9 cellular contexts compared by ENCODE assay signal in genomic region chr17:4969551-4970231, GRCh38. TPM values are rescaled to one million over a fixed set of nuclear protein-coding genes. Genes with fewer than 3 reads are reported as not detected.
DNase-seq lines count a peak whose midpoint lies in the region; ATAC-seq, FAIRE-seq and TF ChIP-seq lines count a peak whose summit lies in the region.
"Had no signal": no experiment of that assay in that cellular context is flagged by ENCODE, and none has a peak within 500 bp of the region (broad histone marks: within the 10 kb centered on the region; RNA-seq: fewer than 3 reads in every experiment).

No MANE protein-coding gene starts in this region.

- peak overlapping the region; percentile 99 for H3K4me2 ChIP-seq in skeletal muscle satellite cell (ENCODE audit: low read length)

- intact Hi-C loops in Panc1 (cut with micrococcal nuclease; ENCODE audit: unreplicated experiment) = no loop called here
- intact Hi-C loops in esophagus muscularis mucosa (cut with DNase I) = no loop called here

- H3K4me3 ChIP-seq in Panc1 (ENCODE audit: low read depth in 2 of 2, low read length in 2 of 2) (peak overlapping the region; percentile 66 to 79; a peak in 3 of 4 replicates), esophagus muscularis mucosa (peak overlapping the region in 3 of 4 donors; percentile 78 to 86 (median 79)), skeletal muscle satellite cell (ENCODE audit: low read length) (peak overlapping the region; percentile 87)

- in situ Hi-C loops in Panc1 (cut with HindIII; ENCODE audit: low pct_unique_long_range_greater_than_20kb, low sequenced_read_pairs) = no loop called here

- TF ChIP-seq POLR2A in GM12891 (IDR thresholded peaks at IDR 0.05; ENCODE audit: low read depth, low read length) (no peak), esophagus muscularis mucosa (IDR thresholded peaks at IDR 0.05; ENCODE audit: low read depth) (no peak)

- H3K27ac ChIP-seq in Panc1 (ENCODE audit: low read length) (peak overlapping the region; percentile 97), esophagus muscularis mucosa (replicated peaks in 1 of 4) (peak overlapping the region; percentile 91 to 97 (median 95))

- TF ChIP-seq EP300 in esophagus muscularis mucosa (IDR thresholded peaks at IDR 0.05) = no peak

- H3K27me3 ChIP-seq in Panc1 (ENCODE audit: control insufficient read depth, insufficient read depth, low read length) = no peaks in the 10 kb centered on the region
- no peaks in the 10 kb centered on the region for H3K27me3 ChIP-seq in esophagus muscularis mucosa
- H3K27me3 ChIP-seq in skeletal muscle satellite cell (ENCODE audit: control insufficient read depth, insufficient read depth, low read length) = no peaks in the 10 kb centered on the region

- peak overlapping the region; percentile 95 for H3K9ac ChIP-seq in skeletal muscle satellite cell (ENCODE audit: low read depth, low read length)

- peak; percentile 61 for FAIRE-seq in GM12891 (lab: Jason Lieb, UNC)

- ATAC-seq in Panc1 = no peak

- no peak for DNase-seq in GM12891 (ENCODE audit: insufficient read length, low spot score)
- no peak for DNase-seq in Panc1 (ENCODE audit: low read depth, low spot score)
- DNase-seq in esophagus muscularis mucosa (ENCODE audit: extremely low spot score) = no peak
- DNase-seq in NOMO-1 treated with dmso at 0.1 percent for 144 hours (lab: John Stamatoyannopoulos, UW; ENCODE audit: unreplicated experiment) = no peak
- DNase-seq in SKM-1 (lab: John Stamatoyannopoulos, UW; ENCODE audit: unreplicated experiment) = no peak
- no peak for DNase-seq in NCI-H2196 treated with DMSO at 0.1 percent for 48 hours (lab: John Stamatoyannopoulos, UW; ENCODE audit: unreplicated experiment)
- DNase-seq: NCI-H2171 treated with DMSO at 0.1 percent for 48 hours had no signal

- H3K4me1 ChIP-seq in Panc1 (ENCODE audit: control insufficient read depth, insufficient read depth, low read length) (peaks cover 15% of the 10 kb centered on the region), esophagus muscularis mucosa (peaks cover 45 to 56% (median 52%) of the 10 kb centered on the region in 4 donors), skeletal muscle satellite cell (ENCODE audit: control insufficient read depth, insufficient read depth, low read length) (peaks cover 31% of the 10 kb centered on the region)

- no TSS peak for BruUV-seq in Panc1 (replicated peaks; lab: Mats Ljungman, UMichigan)

- H3K36me3 ChIP-seq in Panc1 (ENCODE audit: control insufficient read depth, insufficient read depth, low read length) (no peaks in the 10 kb centered on the region), esophagus muscularis mucosa (peaks cover 27 to 62% (median 48%) of the 10 kb centered on the region in 4 donors), skeletal muscle satellite cell (ENCODE audit: insufficient read depth, low read length) (peaks cover 49% of the 10 kb centered on the region)

- 83% methylated on average over 13 of the region's 17 CpGs for WGBS in esophagus muscularis mucosa

- CTCF ChIA-PET in Panc1 (lab: Charles Lee) = no interaction called here

- no peak for TF ChIP-seq CTCF in Panc1 (IDR thresholded peaks at IDR 0.05)
- TF ChIP-seq CTCF in esophagus muscularis mucosa (IDR thresholded peaks at IDR 0.05) = no peak

- POLR2A ChIA-PET in Panc1 (lab: Charles Lee) = no interaction called here

- H3K9me3 ChIP-seq in Panc1 (ENCODE audit: control insufficient read depth, insufficient read depth, low read depth, low read length) = no peaks in the 10 kb centered on the region
- H3K9me3 ChIP-seq in esophagus muscularis mucosa = no peaks in the 10 kb centered on the region
- H3K9me3 ChIP-seq in skeletal muscle satellite cell (replicated peaks; ENCODE audit: low read length) = no peaks in the 10 kb centered on the region

TF ChIP-seq in GM12891, 5 proteins besides CTCF, POLR2A, EP300 and RAD21:
- TF ChIP-seq POLR2AphosphoS5 (IDR thresholded peaks at IDR 0.05; ENCODE audit: low read depth, low read length) = no peak

RNA-seq across cellular contexts. Expression of gene SPAG7, which starts 2.1 kb away (rescaled TPM):
- 95.2 TPM for polyA plus RNA-seq in GM12891 (2012; ENCODE audit: low read depth, missing spikeins)
- 43.4 TPM for total RNA-seq in Panc1 (2021; ENCODE audit: unreplicated experiment)
- 58.5 TPM for polyA plus RNA-seq in Panc1 (2012; ENCODE audit: insufficient read length)
- 10 to 100 TPM; 45.5 to 74.7 (median 63.6) TPM for total RNA-seq in esophagus muscularis mucosa
- 24.6 and 29.5 TPM in 2 replicates for total RNA-seq in skeletal muscle satellite cell (2012; rRNA removed)

RNA-seq across cellular contexts. Expression of gene CAMTA2, which starts 17.8 kb away (rescaled TPM):
- polyA plus RNA-seq in GM12891 (2012; ENCODE audit: low read depth, missing spikeins) = 15.5 TPM
- total RNA-seq in Panc1 (2021; ENCODE audit: unreplicated experiment) (22.7 TPM), esophagus muscularis mucosa (10 to 100 TPM; 24.0 to 48.2 (median 28.4) TPM)
- 32.8 TPM for polyA plus RNA-seq in Panc1 (2012; ENCODE audit: insufficient read length)
- total RNA-seq in skeletal muscle satellite cell (2012; rRNA removed) = 12.0 and 13.2 TPM in 2 replicates

RNA-seq across cellular contexts. Expression of gene ENO3, which starts 18.8 kb away (rescaled TPM):
- 38.5 TPM for polyA plus RNA-seq in GM12891 (2012; ENCODE audit: low read depth, missing spikeins)
- total RNA-seq in Panc1 (2021; ENCODE audit: unreplicated experiment) = 23.4 TPM
- polyA plus RNA-seq in Panc1 (2012; ENCODE audit: insufficient read length) = 45.8 TPM
- total RNA-seq in esophagus muscularis mucosa = 1 to 10 TPM; 1.2 to 7.2 (median 2.1) TPM
- total RNA-seq in skeletal muscle satellite cell (2012; rRNA removed) = 2.5 and 37.8 TPM in 2 replicates

RNA-seq across cellular contexts. Expression of gene PFN1, which starts 21.4 kb away (rescaled TPM):
- 2,115 TPM for polyA plus RNA-seq in GM12891 (2012; ENCODE audit: low read depth, missing spikeins)
- total RNA-seq in Panc1 (2021; ENCODE audit: unreplicated experiment) (1,074 TPM), esophagus muscularis mucosa (1,000 to 10,000 TPM; 1,019 to 1,635 (median 1,341) TPM)
- 3,457 TPM for polyA plus RNA-seq in Panc1 (2012; ENCODE audit: insufficient read length)
- 636 and 820 TPM in 2 replicates for total RNA-seq in skeletal muscle satellite cell (2012; rRNA removed)

RNA-seq across cellular contexts. Expression of gene INCA1, which starts 27.6 kb away (rescaled TPM):
- 0.59 TPM for polyA plus RNA-seq in GM12891 (2012; ENCODE audit: low read depth, missing spikeins)
- total RNA-seq in Panc1 (2021; ENCODE audit: unreplicated experiment) = 1.7 TPM
- polyA plus RNA-seq in Panc1 (2012; ENCODE audit: insufficient read length) = 4.4 TPM
- 1 to 10 TPM; 1.3 to 4.6 (median 3.0) TPM for total RNA-seq in esophagus muscularis mucosa
- 0.51 and 1.5 TPM in 2 replicates for total RNA-seq in skeletal muscle satellite cell (2012; rRNA removed)
- total RNA-seq: mononuclear cell had no signal
